ENCODE assay signal across 8 cellular contexts in genomic region chr4:184450045-184450444, GRCh38. TPM values are rescaled to one million over a fixed set of nuclear protein-coding genes. Genes with fewer than 3 reads are reported as not detected.
DNase-seq lines count a peak whose midpoint lies in the region; ATAC-seq, FAIRE-seq and TF ChIP-seq lines count a peak whose summit lies in the region.

No MANE protein-coding gene starts in this region.

- intact Hi-C loops in CD4-positive, alpha-beta T cell (cut with DNase I, micrococcal nuclease) = loop anchor here in 1 of 2 experiments (5.0 kb wide), 1 partner anchor 33 kb away; no protein-coding TSS in a partner anchor
- intact Hi-C loops in esophagus muscularis mucosa (cut with DNase I) = no loop called here
- intact Hi-C loops in pancreas (cut with DNase I) = no loop called here

- TF ChIP-seq POLR2A in esophagus muscularis mucosa (IDR thresholded peaks at IDR 0.05; ENCODE audit: low read depth) = no peak

- TF ChIP-seq CTCF in CD4-positive, alpha-beta T cell (IDR thresholded peaks at IDR 0.05) = no peak
- TF ChIP-seq CTCF in esophagus muscularis mucosa (IDR thresholded peaks at IDR 0.05) (no peak), pancreas (IDR thresholded peaks at IDR 0.05) (no peak)

- FAIRE-seq in pancreas (lab: Jason Lieb, UNC) = peak; percentile 49

- H3K36me3 ChIP-seq in esophagus muscularis mucosa (peaks cover 0 to 7% (median 5%) of the 10 kb centered on the region in 4 donors), pancreas (no peaks in the 10 kb centered on the region)

- no peak for TF ChIP-seq EP300 in esophagus muscularis mucosa (IDR thresholded peaks at IDR 0.05)

- peaks cover 83% of the 10 kb centered on the region for H3K4me1 Mint-ChIP-seq in CD4-positive, alpha-beta T cell (ENCODE audit: low read depth)

- POLR2A ChIA-PET in CD4-positive, alpha-beta T cell (lab: Charles Lee) = interaction anchor here (1.1 to 2.6 kb wide), 2 partner anchors 25 to 87 kb away, joined by 3 to 12 read pairs; partner anchors contain the start of gene IRF2

- H3K9me3 Mint-ChIP-seq in CD4-positive, alpha-beta T cell = no peaks in the 10 kb centered on the region

- no peak overlapping the region for H3K27ac ChIP-seq in CD4-positive, alpha-beta T cell (ENCODE audit: low read depth, low read length)
- H3K27ac ChIP-seq in esophagus muscularis mucosa (replicated peaks in 1 of 4) (peak overlapping the region; percentile 70 to 83 (median 76)), pancreas (no peak overlapping the region)

- no peak for DNase-seq in CD4-positive, alpha-beta T cell
- DNase-seq in RPMI8226 = peak; percentile 23
- no peak for DNase-seq in esophagus muscularis mucosa (ENCODE audit: extremely low spot score)
- DNase-seq in pancreas = no peak
- no peak for DNase-seq in UCSD-AML1 (lab: John Stamatoyannopoulos, UW; ENCODE audit: unreplicated experiment)
- no peak for DNase-seq in HK-2 (ENCODE audit: unreplicated experiment)

- H3K4me3 Mint-ChIP-seq in CD4-positive, alpha-beta T cell = peak overlapping the region; percentile 12

- CTCF ChIA-PET in CD4-positive, alpha-beta T cell (lab: Charles Lee) = no interaction called here

- H3K4me1 ChIP-seq in esophagus muscularis mucosa (peaks cover 83 to 97% (median 90%) of the 10 kb centered on the region in 4 donors), pancreas (peaks cover 0 to 21% (median 19%) of the 10 kb centered on the region in 3 donors)

- peak overlapping the region; percentile 85 for H3K27ac Mint-ChIP-seq in CD4-positive, alpha-beta T cell

- WGBS in esophagus muscularis mucosa = 48% methylated on average over 5 of the region's 5 CpGs
- WGBS in pancreas, 2 donors = 70 to 79% methylated on average over 5 of the region's 5 CpGs

- H3K36me3 Mint-ChIP-seq in CD4-positive, alpha-beta T cell (ENCODE audit: low read depth) = peaks cover 52% of the 10 kb centered on the region

- no peaks in the 10 kb centered on the region for H3K27me3 Mint-ChIP-seq in CD4-positive, alpha-beta T cell

- H3K27me3 ChIP-seq in CD4-positive, alpha-beta T cell (ENCODE audit: control insufficient read depth, insufficient read depth, low read length) = no peaks in the 10 kb centered on the region
- H3K27me3 ChIP-seq in esophagus muscularis mucosa (no peaks in the 10 kb centered on the region), pancreas (no peaks in the 10 kb centered on the region)

- ATAC-seq in CD4-positive, alpha-beta T cell (ENCODE audit: poor library complexity) = no peak
- peak in 1 of 4 donors; percentile 30 for ATAC-seq in pancreas
- ATAC-seq in HG03280 (IDR thresholded peaks at IDR 0.05; ENCODE audit: unreplicated experiment) = no peak
- ATAC-seq in HG02588 (IDR thresholded peaks at IDR 0.05; ENCODE audit: unreplicated experiment) = no peak

- H3K9me3 ChIP-seq in CD4-positive, alpha-beta T cell (ENCODE audit: control insufficient read depth, low read length) = no peaks in the 10 kb centered on the region
- H3K9me3 ChIP-seq in esophagus muscularis mucosa (no peaks in the 10 kb centered on the region), pancreas (no peaks in the 10 kb centered on the region)

- H3K4me3 ChIP-seq in esophagus muscularis mucosa (no peak overlapping the region), pancreas (no peak overlapping the region)

RNA-seq across cellular contexts. Expression of gene IRF2, which starts 24.3 kb away (rescaled TPM):
- 10 to 100 TPM; 11.4 to 14.9 TPM for total RNA-seq in CD4-positive, alpha-beta T cell
- 10 to 100 TPM; 32.3 to 50.1 (median 36.4) TPM for total RNA-seq in esophagus muscularis mucosa
- 10 to 100 TPM in 5 of 6 donors, 1 to 10 TPM in 1; 7.4 to 32.3 (median 14.2) TPM for total RNA-seq in pancreas
- 1 to 10 TPM; 6.8 to 10.0 TPM for polyA plus RNA-seq in pancreas

Comparison
In these comparisons a context has a peak if more than half of its experiments do, and no peak if none do; other contexts are left out.
1. H3K27ac ChIP-seq: peak in esophagus muscularis mucosa (4 of 4); none in CD4-positive, alpha-beta T cell (single experiment) and pancreas (0 of 4).